26 cellular contexts compared by ENCODE assay signal in genomic region chr19:36236304-36236945, GRCh38.
"Had no signal": no experiment of that assay in that cellular context is flagged by ENCODE, and none has a peak within 500 bp of the region (broad histone marks: within the 10 kb centered on the region; RNA-seq: fewer than 3 reads in every experiment).

No MANE protein-coding gene starts in this region.

- H3K4me3 ChIP-seq: esophagus squamous epithelium, left ventricle myocardium inferior, pancreas, prostate gland, smooth muscle cell, testis had no signal

- H3K27ac ChIP-seq: epithelial cell of prostate, esophagus squamous epithelium, left ventricle myocardium inferior, pancreas, prostate gland, testis, WERI-Rb-1 had no signal

- H3K4me3 Mint-ChIP-seq: activated CD4-positive, alpha-beta T cell treated with anti-CD3 and anti-CD28 coated beads, Interleukin-2, amount 10 ng/mL, durations not matched to agents 7 days and 5 days; activated CD8-positive, alpha-beta T cell treated with anti-CD3 and anti-CD28 coated beads for 36 hours; activated T-cell treated with anti-CD3 and anti-CD28 coated beads, Interleukin-2, amount 50 U/mL, for 4 hours; activated T-helper 17 cell treated with anti-CD3 and anti-CD28 coated beads, Interleukin-2, amount 50 U/mL, for 72 hours; mesothelial cell of epicardium; naive B cell; stimulated activated memory B cell treated with anti-CD40 and anti-IgM and Interleukin-4, amounts not matched to agents 10 μg/mL and 1 μg/mL and 100 μg/mL, for 72 hours; T-helper 1 cell treated with Interleukin-12 subunit alpha and Interleukin-12 subunit beta and Interleukin-4 antibody, amounts not matched to agents 30 μg/mL and 1 μg/mL, for 36 hours had no signal

- DNase-seq: activated CD4-positive, alpha-beta T cell treated with anti-CD3 and anti-CD28 coated beads, Interleukin-2, amount 10 ng/mL, durations not matched to agents 7 days and 5 days; activated CD4-positive, CD25-positive, alpha-beta regulatory T cell treated with anti-CD3 and anti-CD28 coated beads, Interleukin-2, amount 50 U/mL, for 72 hours; activated CD8-positive, alpha-beta T cell treated with anti-CD3 and anti-CD28 coated beads for 36 hours; activated gamma-delta T cell treated with Interleukin-2 at 50 U/mL for 16 hours; activated naive CD4-positive, alpha-beta T cell treated with anti-CD3 and anti-CD28 coated beads, Interleukin-2, amount 50 U/mL, for 16 hours; activated T-cell treated with anti-CD3 and anti-CD28 coated beads, Interleukin-2, amount 50 U/mL, for 4 hours; amygdala; caudate nucleus; esophagus squamous epithelium; left ventricle myocardium inferior; naive B cell; pancreas; stimulated activated CD4-positive, alpha-beta T cell treated with anti-CD3 and anti-CD28 coated beads, Interleukin-1b, Interleukin-23, amount 100 ng/mL, for 48 hours; stimulated activated CD4-positive, alpha-beta T cell treated with anti-CD3 and anti-CD28 coated beads, Interleukin-4, amount 100 ng/mL, for 4 hours; stimulated activated CD8-positive, alpha-beta memory T cell treated with anti-CD3 and anti-CD28 coated beads, Interleukin-4, amount 100 ng/mL, for 48 hours; T1000; testis; trophoblast cell; WERI-Rb-1 had no signal

- H3K4me1 Mint-ChIP-seq: activated CD4-positive, alpha-beta T cell treated with anti-CD3 and anti-CD28 coated beads, Interleukin-2, amount 10 ng/mL, durations not matched to agents 7 days and 5 days; activated T-helper 17 cell treated with anti-CD3 and anti-CD28 coated beads, Interleukin-2, amount 50 U/mL, for 72 hours; mesothelial cell of epicardium; stimulated activated memory B cell treated with anti-CD40 and anti-IgM and Interleukin-4, amounts not matched to agents 10 μg/mL and 1 μg/mL and 100 μg/mL, for 72 hours had no signal

- H3K27me3 ChIP-seq: esophagus squamous epithelium, pancreas, testis had no signal

- H3K27me3 Mint-ChIP-seq: activated CD4-positive, alpha-beta T cell treated with anti-CD3 and anti-CD28 coated beads, Interleukin-2, amount 10 ng/mL, durations not matched to agents 7 days and 5 days; activated CD8-positive, alpha-beta T cell treated with anti-CD3 and anti-CD28 coated beads for 36 hours; activated T-helper 17 cell treated with anti-CD3 and anti-CD28 coated beads, Interleukin-2, amount 50 U/mL, for 72 hours; naive B cell; stimulated activated memory B cell treated with anti-CD40 and anti-IgM and Interleukin-4, amounts not matched to agents 10 μg/mL and 1 μg/mL and 100 μg/mL, for 72 hours had no signal

- H3K27ac Mint-ChIP-seq: activated CD4-positive, alpha-beta T cell treated with anti-CD3 and anti-CD28 coated beads, Interleukin-2, amount 10 ng/mL, durations not matched to agents 7 days and 5 days; activated CD8-positive, alpha-beta T cell treated with anti-CD3 and anti-CD28 coated beads for 36 hours; activated T-helper 17 cell treated with anti-CD3 and anti-CD28 coated beads, Interleukin-2, amount 50 U/mL, for 72 hours; mesothelial cell of epicardium; naive B cell; stimulated activated memory B cell treated with anti-CD40 and anti-IgM and Interleukin-4, amounts not matched to agents 10 μg/mL and 1 μg/mL and 100 μg/mL, for 72 hours; T-helper 1 cell treated with Interleukin-12 subunit alpha and Interleukin-12 subunit beta and Interleukin-4 antibody, amounts not matched to agents 30 μg/mL and 1 μg/mL, for 36 hours had no signal

- H3K4me2 ChIP-seq: smooth muscle cell had no signal

- ATAC-seq: activated CD8-positive, alpha-beta T cell treated with anti-CD3 and anti-CD28 coated beads for 36 hours; activated T-cell treated with anti-CD3 and anti-CD28 coated beads, Interleukin-2, amount 50 U/mL, for 4 hours; activated T-helper 17 cell treated with anti-CD3 and anti-CD28 coated beads, Interleukin-2, amount 50 U/mL, for 72 hours; pancreas; stimulated activated memory B cell treated with anti-CD40 and anti-IgM and Interleukin-4, amounts not matched to agents 10 μg/mL and 1 μg/mL and 100 μg/mL, for 72 hours had no signal

- H3K9me3 ChIP-seq: prostate gland, testis had no signal

- H3K4me1 ChIP-seq: esophagus squamous epithelium, left ventricle myocardium inferior, pancreas, prostate gland, testis had no signal
